Comparison of ENCODE assay signal across 20 cellular contexts in the genomic region with DNA sequence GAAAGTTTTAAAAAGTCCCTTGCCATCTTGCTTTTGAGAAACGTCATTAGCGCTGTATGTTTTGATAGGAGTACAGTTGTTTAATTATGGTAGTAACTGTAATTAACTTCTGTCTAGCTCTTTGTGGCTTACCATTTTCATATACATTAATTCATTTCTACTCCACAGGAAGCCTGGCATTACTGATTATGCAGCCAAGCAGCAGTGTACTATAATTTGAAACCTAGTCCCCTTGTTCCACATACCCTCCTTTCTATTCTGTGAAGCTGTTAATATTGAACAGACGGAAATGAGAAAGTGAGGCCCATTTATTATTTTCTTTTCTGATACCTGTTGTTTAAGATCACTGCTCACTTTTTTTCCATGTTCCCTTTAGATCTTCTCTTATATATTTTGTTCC.
"Had no signal": no experiment of that assay in that cellular context is flagged by ENCODE, and none has a peak within 500 bp of the region (broad histone marks: within the 10 kb centered on the region; RNA-seq: fewer than 3 reads in every experiment).

No MANE protein-coding gene starts in this region.

- H3K27me3 ChIP-seq: heart left ventricle, neutrophil, right atrium auricular region, sigmoid colon, stomach had no signal

- H3K4me1 ChIP-seq: right atrium auricular region, sigmoid colon had no signal

- H3K9me3 ChIP-seq: heart left ventricle, neutrophil, right atrium auricular region, sigmoid colon, stomach, thoracic aorta had no signal

- DNase-seq: effector memory CD4-positive, alpha-beta T cell; heart left ventricle; hypothalamus; kidney glomerular epithelial cell; mammary epithelial cell; naive thymus-derived CD4-positive, alpha-beta T cell; posterior cingulate gyrus; sigmoid colon; stimulated activated CD4-positive, alpha-beta T cell treated with anti-CD3 and anti-CD28 coated beads, Interleukin-2, amount 100 ng/mL, for 24 hours; stimulated activated CD4-positive, alpha-beta T cell treated with anti-CD3 and anti-CD28 coated beads, Interleukin-4, amount 100 ng/mL, for 4 hours; stimulated activated naive CD4-positive, alpha-beta T cell; stomach; substantia nigra; trophoblast cell had no signal

- ATAC-seq: esophagus mucosa; heart left ventricle; left lobe of liver; naive thymus-derived CD4-positive, alpha-beta T cell had no signal

- H3K36me3 ChIP-seq: heart left ventricle, neutrophil, right atrium auricular region, sigmoid colon, thoracic aorta had no signal

- H3K27me3 Mint-ChIP-seq: naive thymus-derived CD4-positive, alpha-beta T cell had no signal

- H3K4me3 ChIP-seq: heart left ventricle, right atrium auricular region, sigmoid colon, skin epidermis, stomach, thoracic aorta had no signal

- H3K4me3 Mint-ChIP-seq: naive thymus-derived CD4-positive, alpha-beta T cell had no signal

- H3K27ac Mint-ChIP-seq: naive thymus-derived CD4-positive, alpha-beta T cell had no signal
